20 cellular contexts compared by ENCODE assay signal in the genomic region with DNA sequence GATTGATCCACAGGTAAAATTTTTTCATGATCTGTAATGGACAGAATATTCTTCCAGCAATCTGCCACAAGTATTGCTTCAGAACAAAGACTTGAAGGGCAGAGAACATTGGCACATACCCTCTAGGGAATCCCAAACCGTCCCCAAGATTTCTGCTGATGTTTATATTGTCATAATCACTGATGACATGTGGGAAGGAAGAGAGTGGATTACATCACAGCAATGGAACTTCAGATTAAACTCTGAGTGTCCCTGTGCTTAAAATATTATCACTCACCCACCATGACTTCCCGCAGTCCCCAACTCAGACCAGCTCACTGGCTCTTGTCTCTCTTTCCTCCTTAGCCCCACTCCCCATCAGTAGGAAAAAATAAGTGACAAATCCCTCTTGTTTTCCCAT. TPM values are rescaled to one million over a fixed set of nuclear protein-coding genes. Genes with fewer than 3 reads are reported as not detected.
DNase-seq lines count a peak whose midpoint lies in the region; ATAC-seq lines count a peak whose summit lies in the region.
"Had no signal": no experiment of that assay in that cellular context is flagged by ENCODE, and none has a peak within 500 bp of the region (broad histone marks: within the 10 kb centered on the region; RNA-seq: fewer than 3 reads in every experiment).

No MANE protein-coding gene starts in this region.

- DNase-seq in left cardiac atrium (no peak), Right ventricle myocardium superior (no peak), hepatic stellate cell (ENCODE audit: low spot score) (peak; percentile 42), iPS-NIHi11 (ENCODE audit: low spot score) (no peak), ecto neural progenitor cell (ENCODE audit: low spot score) (no peak)
- no peak for DNase-seq in stimulated activated CD4-positive, alpha-beta T cell treated with anti-CD3 and anti-CD28 coated beads, Interleukin-4, amount 100 ng/mL, for 4 hours
- DNase-seq: activated CD4-positive, alpha-beta T cell treated with anti-CD3 and anti-CD28 coated beads for 48 hours; activated T-cell treated with anti-CD3 and anti-CD28 coated beads for 4 hours; Calu3; cerebellar nuclear complex; islet precursor cell; KG1; NCI-H1436; NCI-H226; nucleus accumbens; SHP77; stimulated activated naive CD4-positive, alpha-beta T cell treated with Interleukin-2 at 50 U/mL for 16 hours; T-helper 9 cell had no signal

- H3K4me3 Mint-ChIP-seq in activated T-helper 17 cell treated with anti-CD3 and anti-CD28 coated beads, Interleukin-2, amount 50 U/mL, for 72 hours = no peak overlapping the region

- peaks cover 4% of the 10 kb centered on the region for H3K4me1 Mint-ChIP-seq in activated T-helper 17 cell treated with anti-CD3 and anti-CD28 coated beads, Interleukin-2, amount 50 U/mL, for 72 hours

- H3K27ac Mint-ChIP-seq in activated T-helper 17 cell treated with anti-CD3 and anti-CD28 coated beads, Interleukin-2, amount 50 U/mL, for 72 hours = peak overlapping the region; percentile 73

- peaks cover 96% of the 10 kb centered on the region for H3K36me3 Mint-ChIP-seq in activated T-helper 17 cell treated with anti-CD3 and anti-CD28 coated beads, Interleukin-2, amount 50 U/mL, for 72 hours (ENCODE audit: low read depth)

- intact Hi-C loops in left cardiac atrium (cut with DNase I) = no loop called here
- intact Hi-C loops in Right ventricle myocardium superior (cut with DNase I) = no loop called here

- no peaks in the 10 kb centered on the region for H3K27me3 Mint-ChIP-seq in activated T-helper 17 cell treated with anti-CD3 and anti-CD28 coated beads, Interleukin-2, amount 50 U/mL, for 72 hours

- ATAC-seq in left cardiac atrium = peak; percentile 64 to 70
- no peak for ATAC-seq in Right ventricle myocardium superior (ENCODE audit: poor library complexity)
- ATAC-seq in activated T-helper 17 cell treated with anti-CD3 and anti-CD28 coated beads, Interleukin-2, amount 50 U/mL, for 72 hours (replicated peaks) = no peak
- ATAC-seq in GM18858 (IDR thresholded peaks at IDR 0.05; ENCODE audit: unreplicated experiment) = no peak

- no peaks in the 10 kb centered on the region for H3K9me3 Mint-ChIP-seq in activated T-helper 17 cell treated with anti-CD3 and anti-CD28 coated beads, Interleukin-2, amount 50 U/mL, for 72 hours

RNA-seq across cellular contexts. Expression of gene TPT1, which starts 8.5 kb away (rescaled TPM):
- 1,000 to 10,000 TPM; 3,599 to 3,935 TPM for total RNA-seq in left cardiac atrium
- total RNA-seq in Right ventricle myocardium superior = 4,220 TPM
- 1,000 to 10,000 TPM; 3,139 to 4,606 TPM for total RNA-seq in activated T-helper 17 cell treated with anti-CD3 and anti-CD28 coated beads, Interleukin-2, amount 50 U/mL, for 72 hours

Comparison
In these comparisons a context has a peak if more than half of its experiments do, and no peak if none do; other contexts are left out.
1. ATAC-seq: peak in left cardiac atrium (2 of 2); none in Right ventricle myocardium superior (single experiment), activated T-helper 17 cell treated with anti-CD3 and anti-CD28 coated beads, Interleukin-2, amount 50 U/mL, for 72 hours (single experiment) and GM18858 (single experiment).